24 cellular contexts compared by ENCODE assay signal in genomic region chr5:90865194-90865593, GRCh38.
"Had no signal": no experiment of that assay in that cellular context is flagged by ENCODE, and none has a peak within 500 bp of the region (broad histone marks: within the 10 kb centered on the region; RNA-seq: fewer than 3 reads in every experiment).

No MANE protein-coding gene starts in this region.

- H3K27ac ChIP-seq: colonic mucosa, esophagus squamous epithelium, prostate gland, right atrium auricular region, sigmoid colon, thoracic aorta, tibial nerve, upper lobe of left lung had no signal

- DNase-seq: colonic mucosa; effector CD8-positive, alpha-beta T cell; erythroblast; esophagus squamous epithelium; foreskin melanocyte; immature natural killer cell; naive thymus-derived CD8-positive, alpha-beta T cell; nephron progenitor cell; nucleus accumbens; sigmoid colon; stimulated activated CD4-positive, alpha-beta T cell treated with anti-CD3 and anti-CD28 coated beads, Interleukin-2, amount 100 ng/mL, for 24 hours; stimulated activated CD4-positive, alpha-beta T cell treated with anti-CD3 and anti-CD28 coated beads, Interleukin-4, amount 100 ng/mL, for 24 hours; stimulated activated naive CD8-positive, alpha-beta T cell treated with anti-CD3 and anti-CD28 coated beads, Interleukin-15, Interleukin-2, amounts not matched to agents 100 U/mL and 50 U/mL, for 24 hours; substantia nigra; upper lobe of left lung had no signal

- H3K9me3 ChIP-seq: colonic mucosa, esophagus squamous epithelium, prostate gland, right atrium auricular region, sigmoid colon, thoracic aorta, tibial nerve, upper lobe of left lung had no signal

- H3K9me3 Mint-ChIP-seq: dendritic cell treated with granulocyte-macrophage colony-stimulating factor and Interleukin-4, amounts not matched to agents 40 ng/mL and 50 ng/mL, for 4 days; immature natural killer cell; naive thymus-derived CD8-positive, alpha-beta T cell; nephron progenitor cell; stimulated activated memory B cell treated with anti-CD40 and anti-IgM and Interleukin-4, amounts not matched to agents 10 μg/mL and 1 μg/mL and 100 μg/mL, for 72 hours had no signal

- ATAC-seq: naive thymus-derived CD8-positive, alpha-beta T cell; stimulated activated memory B cell treated with anti-CD40 and anti-IgM and Interleukin-4, amounts not matched to agents 10 μg/mL and 1 μg/mL and 100 μg/mL, for 72 hours; stimulated activated naive CD8-positive, alpha-beta T cell treated with anti-CD3 and anti-CD28 coated beads, Interleukin-15, Interleukin-2, amounts not matched to agents 100 U/mL and 50 U/mL, for 24 hours had no signal

- H3K27me3 ChIP-seq: colonic mucosa, esophagus squamous epithelium, right atrium auricular region, sigmoid colon, tibial nerve, upper lobe of left lung had no signal

- FAIRE-seq: endometrium, keratinocyte, urothelium cell line had no signal

- H3K27ac Mint-ChIP-seq: dendritic cell treated with granulocyte-macrophage colony-stimulating factor and Interleukin-4, amounts not matched to agents 40 ng/mL and 50 ng/mL, for 4 days; immature natural killer cell; naive thymus-derived CD8-positive, alpha-beta T cell; stimulated activated memory B cell treated with anti-CD40 and anti-IgM and Interleukin-4, amounts not matched to agents 10 μg/mL and 1 μg/mL and 100 μg/mL, for 72 hours had no signal

- H3K4me3 ChIP-seq: colonic mucosa, esophagus squamous epithelium, prostate gland, right atrium auricular region, sigmoid colon, thoracic aorta, tibial nerve, upper lobe of left lung had no signal

- H3K36me3 ChIP-seq: colonic mucosa, esophagus squamous epithelium, prostate gland, right atrium auricular region, sigmoid colon, thoracic aorta, tibial nerve, upper lobe of left lung had no signal

- H3K27me3 Mint-ChIP-seq: dendritic cell treated with granulocyte-macrophage colony-stimulating factor and Interleukin-4, amounts not matched to agents 40 ng/mL and 50 ng/mL, for 4 days had no signal

- H3K4me3 Mint-ChIP-seq: dendritic cell treated with granulocyte-macrophage colony-stimulating factor and Interleukin-4, amounts not matched to agents 40 ng/mL and 50 ng/mL, for 4 days; immature natural killer cell; naive thymus-derived CD8-positive, alpha-beta T cell; nephron progenitor cell; stimulated activated memory B cell treated with anti-CD40 and anti-IgM and Interleukin-4, amounts not matched to agents 10 μg/mL and 1 μg/mL and 100 μg/mL, for 72 hours had no signal

- H3K4me1 Mint-ChIP-seq: nephron progenitor cell; stimulated activated memory B cell treated with anti-CD40 and anti-IgM and Interleukin-4, amounts not matched to agents 10 μg/mL and 1 μg/mL and 100 μg/mL, for 72 hours had no signal

- H3K4me1 ChIP-seq: colonic mucosa, prostate gland, right atrium auricular region had no signal

- H3K36me3 Mint-ChIP-seq: immature natural killer cell; naive thymus-derived CD8-positive, alpha-beta T cell; stimulated activated memory B cell treated with anti-CD40 and anti-IgM and Interleukin-4, amounts not matched to agents 10 μg/mL and 1 μg/mL and 100 μg/mL, for 72 hours had no signal
